Comparison of ENCODE assay signal across 15 cellular contexts in genomic region chr6:111957623-111958315, GRCh38.
A peak's percentile ranks its signal among the peaks of the same experiment; 100 is the strongest.
DNase-seq lines count a peak whose midpoint lies in the region; TF ChIP-seq lines count a peak whose summit lies in the region.
"Had no signal": no experiment of that assay in that cellular context is flagged by ENCODE, and none has a peak within 500 bp of the region (broad histone marks: within the 10 kb centered on the region; RNA-seq: fewer than 3 reads in every experiment).

No MANE protein-coding gene starts in this region.

- no peak for TF ChIP-seq CTCF in A673 (conservative IDR thresholded peaks at IDR 0.05; ENCODE audit: low read depth, low read length)

- peak; percentile 16 for DNase-seq in COR-L47 (lab: John Stamatoyannopoulos, UW)
- peak; percentile 67 for DNase-seq in HEK293T (ENCODE audit: extremely low spot score)
- DNase-seq in NCI-H69 (lab: John Stamatoyannopoulos, UW): peak; percentile 84
- peak; percentile 72 for DNase-seq in iPS-NIHi11 (ENCODE audit: low spot score)
- no peak for DNase-seq in amygdala (lab: John Stamatoyannopoulos, UW)
- DNase-seq in A673 (ENCODE audit: low spot score): no peak
- DNase-seq in NCI-H446 treated with DMSO at 0.1 percent for 48 hours (lab: John Stamatoyannopoulos, UW): no peak
- DNase-seq in NCI-H1694 (lab: John Stamatoyannopoulos, UW): no peak
- DNase-seq: activated naive CD4-positive, alpha-beta T cell treated with anti-CD3 and anti-CD28 coated beads, Interleukin-2, amount 10 ng/mL, durations not matched to agents 7 days and 5 days; left cardiac atrium; NCI-H1105; right cardiac atrium; stimulated activated naive CD4-positive, alpha-beta T cell had no signal

- no peaks in the 10 kb centered on the region for H3K9me3 ChIP-seq in A673 (ENCODE audit: low read depth, low read length, poor library complexity, severe bottlenecking)
- H3K9me3 ChIP-seq: vagina had no signal

- H3K4me1 ChIP-seq in A673 (ENCODE audit: insufficient read depth, low read length, poor library complexity, severe bottlenecking): no peaks in the 10 kb centered on the region
- H3K4me1 ChIP-seq: vagina had no signal

- no peaks in the 10 kb centered on the region for H3K27me3 ChIP-seq in A673 (replicated peaks; ENCODE audit: insufficient read depth, low read depth, low read length, poor library complexity)
- H3K27me3 ChIP-seq: vagina had no signal

- intact Hi-C loops in A673 (cut with micrococcal nuclease; ENCODE audit: unreplicated experiment): no loop called here

- CTCF ChIA-PET in HEK293T (lab: Yijun Ruan, JAX) (interaction anchor here (0.9 kb wide), 1 partner anchor 16 kb away, joined by 3 read pairs; no protein-coding TSS in a partner anchor), A673 (lab: Charles Lee) (no interaction called here)

- BruUV-seq in A673 (replicated peaks; lab: Mats Ljungman, UMichigan): no TSS peak

- POLR2A ChIA-PET in HEK293T (lab: Yijun Ruan, JAX) (interaction anchor here (0.8 to 1.5 kb wide), 2 partner anchors 69 to 84 kb away, joined by 4 to 8 read pairs; partner anchors contain the start of gene FYN), A673 (lab: Charles Lee; ENCODE audit: low non-redundant PET) (interaction anchor here (0.5 kb wide), 1 partner anchor 17 kb away, joined by 4 read pairs; no protein-coding TSS in a partner anchor)

- no peak overlapping the region for H3K27ac ChIP-seq in A673 (ENCODE audit: low read depth, low read length, poor library complexity, severe bottlenecking)
- H3K27ac ChIP-seq: vagina, VCaP had no signal

- no peaks in the 10 kb centered on the region for H3K36me3 ChIP-seq in A673 (ENCODE audit: insufficient read depth, low read length, poor library complexity, severe bottlenecking)
- H3K36me3 ChIP-seq: vagina had no signal

- H3K4me3 ChIP-seq in A673 (ENCODE audit: low read depth, low read length, poor library complexity, severe bottlenecking): no peak overlapping the region
- H3K4me3 ChIP-seq: vagina had no signal

TF ChIP-seq in HEK293T, 16 proteins besides CTCF, POLR2A, EP300 and RAD21:
- no peak for TF ChIP-seq SUZ12 (IDR thresholded peaks at IDR 0.05)
- no peak for TF ChIP-seq NFRKB (IDR thresholded peaks at IDR 0.05)
- TF ChIP-seq FOXA1 (IDR thresholded peaks at IDR 0.05): no peak
- no peak for TF ChIP-seq ARNT (IDR thresholded peaks at IDR 0.05)
- TF ChIP-seq ELF4 (IDR thresholded peaks at IDR 0.05): no peak
- no peak for TF ChIP-seq L3MBTL2 (conservative IDR thresholded peaks at IDR 0.05)
TF ChIP-seq in HEK293T: peak in this region for 0.

Comparison
In these comparisons a context has a peak if more than half of its experiments do, and no peak if none do; other contexts are left out.
1. DNase-seq: peak in COR-L47 (single experiment), HEK293T (single experiment), NCI-H69 (single experiment) and iPS-NIHi11 (single experiment); none in amygdala (0 of 56), A673 (single experiment), NCI-H446 treated with DMSO at 0.1 percent for 48 hours (single experiment) and NCI-H1694 (single experiment).